ENCODE assay signal across 1 cellular context in genomic region chr20:63573739-63574131, GRCh38.
TF ChIP-seq lines count a peak whose summit lies in the region.

No MANE protein-coding gene starts in this region.

TF ChIP-seq in HEK293, 187 proteins besides CTCF, POLR2A, EP300 and RAD21 (continued from another document):
- TF ChIP-seq ZBTB11 (tag by site-specific recombination; conservative IDR thresholded peaks at IDR 0.05; ENCODE audit: low read depth) (no peak), ZNF629 (tag by site-specific recombination; IDR thresholded peaks at IDR 0.05) (no peak), GLIS1 (tag by site-specific recombination; IDR thresholded peaks at IDR 0.05) (no peak), SCRT2 (tag by site-specific recombination; IDR thresholded peaks at IDR 0.05) (no peak), KLF10 (tag by site-specific recombination; IDR thresholded peaks at IDR 0.05) (no peak), ZNF2 (tag by site-specific recombination; IDR thresholded peaks at IDR 0.05) (no peak)
